ENCODE assay signal across 13 cellular contexts in genomic region chr7:151436446-151437162, GRCh38. TPM values are rescaled to one million over a fixed set of nuclear protein-coding genes. Genes with fewer than 3 reads are reported as not detected.
A peak's percentile ranks its signal among the peaks of the same experiment; 100 is the strongest.
DNase-seq lines count a peak whose midpoint lies in the region; ATAC-seq, FAIRE-seq and TF ChIP-seq lines count a peak whose summit lies in the region.
"Had no signal": no experiment of that assay in that cellular context is flagged by ENCODE, and none has a peak within 500 bp of the region (broad histone marks: within the 10 kb centered on the region; RNA-seq: fewer than 3 reads in every experiment).

No MANE protein-coding gene starts in this region.

- in situ Hi-C loops in HepG2 (cut with HindIII; ENCODE audit: extremely low pct_ligation_motif_present, low pct_unique_long_range_greater_than_20kb) = no loop called here

- CTCF ChIA-PET in HepG2 (lab: Yijun Ruan, JAX; ENCODE audit: low intra/inter-chr PET ratio, low total read pairs) = no interaction called here

- 83% methylated on average over 9 of the region's 9 CpGs for WGBS in liver
- WGBS in HepG2 (ENCODE audit: low lambda C conversion rate) = 44% methylated on average over 9 of the region's 9 CpGs
- WGBS in trophoblast cell (ENCODE audit: extremely low coverage, insufficient coverage, insufficient read length) = no CpG with 5 or more reads among the region's 9 CpGs

- H3K23ac ChIP-seq in trophoblast cell (ENCODE audit: low read length) = no peak overlapping the region

- H3K4me1 ChIP-seq in liver (ENCODE audit: control insufficient read depth in 4 of 4, insufficient read depth in 4 of 4, low read length in 3 of 4) = peaks cover 0 to 5% (median under 1%) of the 10 kb centered on the region in 4 donors
- H3K4me1 ChIP-seq in HepG2 (ENCODE audit: insufficient read depth, low read length) = no peaks in the 10 kb centered on the region
- peaks cover 28 to 33% of the 10 kb centered on the region in 2 experiments for H3K4me1 ChIP-seq in trophoblast cell (ENCODE audit: control insufficient read depth in 1 of 2, insufficient read depth in 2 of 2, low read length in 2 of 2)

- peak overlapping the region; percentile 86 for H4K91ac ChIP-seq in trophoblast cell (ENCODE audit: low read depth, low read length)

- peak overlapping the region; percentile 94 for H2BK12ac ChIP-seq in trophoblast cell (ENCODE audit: low read length)

- H4K8ac ChIP-seq in trophoblast cell (ENCODE audit: low read depth, low read length) = no peak overlapping the region

- H3K79me2 ChIP-seq in HepG2 (ENCODE audit: insufficient read depth, low read length) (no peaks in the 10 kb centered on the region), trophoblast cell (ENCODE audit: control insufficient read depth, insufficient read depth, low read length, poor library complexity) (no peaks in the 10 kb centered on the region)

- H3K18ac ChIP-seq in trophoblast cell (ENCODE audit: low read length) = peak overlapping the region; percentile 41

- peak overlapping the region; percentile 18 for H2BK5ac ChIP-seq in trophoblast cell (ENCODE audit: low read depth, low read length, poor library complexity)

- BruUV-seq in HepG2 (replicated peaks; lab: Mats Ljungman, UMichigan) = no TSS peak

- TF ChIP-seq RAD21 in liver (IDR thresholded peaks at IDR 0.05) = no peak
- no peak for TF ChIP-seq RAD21 in HepG2 (CRISPR knock-in tag; IDR thresholded peaks at IDR 0.05)

- no peak overlapping the region for H4K12ac ChIP-seq in trophoblast cell (ENCODE audit: low read depth, low read length)

- no peak overlapping the region for H3K9ac ChIP-seq in liver (ENCODE audit: low read depth in 1 of 2, low read length in 2 of 2)
- no peak overlapping the region for H3K9ac ChIP-seq in HepG2 (ENCODE audit: insufficient read depth, low read depth, low read length)
- no peak overlapping the region for H3K9ac ChIP-seq in trophoblast cell (ENCODE audit: low read length)

- H2BK120ac ChIP-seq in trophoblast cell (ENCODE audit: insufficient read depth, low read length, poor library complexity) = peak overlapping the region; percentile 37

- peaks cover 14% of the 10 kb centered on the region for H3K79me1 ChIP-seq in trophoblast cell (ENCODE audit: low read length)

- intact Hi-C loops in HepG2 (cut with micrococcal nuclease; ENCODE audit: unreplicated experiment) (no loop called here), left cardiac atrium (cut with DNase I) (no loop called here)

- H3K9me3 ChIP-seq in liver (ENCODE audit: control insufficient read depth in 4 of 4, low read length in 3 of 4) = no peaks in the 10 kb centered on the region
- no peaks in the 10 kb centered on the region for H3K9me3 ChIP-seq in HepG2 (ENCODE audit: low read length)
- peaks cover 3% of the 10 kb centered on the region for H3K9me3 ChIP-seq in trophoblast cell (ENCODE audit: insufficient read depth, low read depth, low read length)
- H3K9me3 ChIP-seq: adrenal gland, gastrocnemius medialis had no signal

- no peak overlapping the region for H2AFZ ChIP-seq in HepG2 (ENCODE audit: low read length)
- no peak overlapping the region for H2AFZ ChIP-seq in trophoblast cell (ENCODE audit: insufficient read depth, low read length, poor library complexity)

- peak overlapping the region; percentile 58 for H3K14ac ChIP-seq in trophoblast cell (ENCODE audit: low read length)

- H2AK5ac ChIP-seq in trophoblast cell (ENCODE audit: low read length) = peak overlapping the region; percentile 35

- H4K20me1 ChIP-seq in HepG2 (ENCODE audit: insufficient read depth, low read length) = no peaks in the 10 kb centered on the region

- H3K27ac ChIP-seq in liver (ENCODE audit: low read depth in 1 of 2, low read length in 2 of 2) (peak overlapping the region in 1 of 2 donors; percentile 11), HepG2 (ENCODE audit: extremely low read length, insufficient read depth, low read length) (no peak overlapping the region), trophoblast cell (ENCODE audit: low read depth, low read length) (no peak overlapping the region)
- H3K27ac ChIP-seq: gastrocnemius medialis, SK-N-MC had no signal

- ATAC-seq in HepG2 = no peak
- peak; percentile 32 to 72 for ATAC-seq in left cardiac atrium
- ATAC-seq in GM21576 (IDR thresholded peaks at IDR 0.05; ENCODE audit: unreplicated experiment) = no peak
- no peak for ATAC-seq in HG03378 (IDR thresholded peaks at IDR 0.05; ENCODE audit: unreplicated experiment)
- ATAC-seq: gastrocnemius medialis had no signal

- TF ChIP-seq CTCF in liver (IDR thresholded peaks at IDR 0.05; ENCODE audit: low read depth, low read length, missing input control) (no peak), HepG2 (CRISPR knock-in tag; IDR thresholded peaks at IDR 0.05) (no peak)

- DNase-seq in HepG2 (ENCODE audit: low spot score) (no peak), left cardiac atrium (no peak), trophoblast cell (peak; percentile 93 to 95), activated gamma-delta T cell (lab: John Stamatoyannopoulos, UW) (no peak)
- DNase-seq in activated naive CD4-positive, alpha-beta T cell treated with Interleukin-2 at 50 U/mL for 16 hours = no peak
- DNase-seq: adrenal gland had no signal

- POLR2A ChIA-PET in HepG2 (lab: Yijun Ruan, JAX) = no interaction called here

- H3K27me3 ChIP-seq in liver (ENCODE audit: control insufficient read depth in 4 of 4, insufficient read depth in 4 of 4, low read length in 3 of 4) = no peaks in the 10 kb centered on the region
- peaks cover 19 to 80% of the 10 kb centered on the region in 2 experiments for H3K27me3 ChIP-seq in HepG2 (ENCODE audit: control insufficient read depth in 1 of 2, insufficient read depth in 2 of 2, low read length in 2 of 2)
- no peaks in the 10 kb centered on the region for H3K27me3 ChIP-seq in trophoblast cell (ENCODE audit: insufficient read depth, low read length)

- TF ChIP-seq POLR2A in HepG2 (IDR thresholded peaks at IDR 0.05; ENCODE audit: insufficient read depth in 1 of 2, low read depth in 2 of 2, low read length in 2 of 2) = no peak

- H3K4ac ChIP-seq in trophoblast cell (ENCODE audit: low read depth, low read length) = peak overlapping the region; percentile 43

- H3K36me3 ChIP-seq in liver (ENCODE audit: control insufficient read depth in 4 of 4, insufficient read depth in 3 of 4, low read depth in 1 of 4, low read length in 3 of 4) = no peaks in the 10 kb centered on the region
- no peaks in the 10 kb centered on the region for H3K36me3 ChIP-seq in HepG2 (replicated peaks in 1 of 2; ENCODE audit: control insufficient read depth in 1 of 2, insufficient read depth in 2 of 2, low read length in 2 of 2)
- no peaks in the 10 kb centered on the region for H3K36me3 ChIP-seq in trophoblast cell (ENCODE audit: control insufficient read depth in 1 of 2, insufficient read depth in 2 of 2, low read length in 2 of 2)
- H3K36me3 ChIP-seq: adrenal gland, gastrocnemius medialis had no signal

- no peak overlapping the region for H3K4me2 ChIP-seq in HepG2 (ENCODE audit: low read depth, low read length)
- H3K4me2 ChIP-seq in trophoblast cell (ENCODE audit: low read length) = peak overlapping the region; percentile 38

- no peak for FAIRE-seq in HepG2 (lab: Jason Lieb, UNC)
- FAIRE-seq: D721Med had no signal

- H3K4me3 ChIP-seq in liver (ENCODE audit: low read depth in 1 of 3, low read length in 3 of 3) (no peak overlapping the region), HepG2 (replicated peaks in 1 of 3; ENCODE audit: insufficient read depth in 1 of 3, low read depth in 2 of 3, low read length in 3 of 3) (no peak overlapping the region), trophoblast cell (ENCODE audit: low read depth, low read length) (no peak overlapping the region)
- H3K4me3 ChIP-seq: adrenal gland, gastrocnemius medialis, SK-N-MC had no signal

- TF ChIP-seq EP300 in HepG2 (IDR thresholded peaks at IDR 0.05; ENCODE audit: low read depth in 2 of 2, low read length in 2 of 2) (no peak), HepG2 (CRISPR knock-in tag; IDR thresholded peaks at IDR 0.05; ENCODE audit: borderline replicate concordance) (no peak)

RNA-seq across cellular contexts. Expression of gene CRYGN, which starts 3.3 kb away (rescaled TPM):
- total RNA-seq in liver (under 1 TPM in 1 of 2 donors, not detected in 1; under 0.01 TPM), HepG2 (2016; rRNA removed; fragmentation: Illumina TruSeq; extraction: Trizol) (not detected in 2 replicates), left cardiac atrium (under 1 TPM; 0.24 to 0.53 TPM)
- polyA plus RNA-seq in liver (under 1 TPM in 1 of 2 donors, not detected in 1; 0.02 TPM), HepG2 (2011; rRNA removed) (0.11 TPM in 1 of 2 replicates, not detected in the other)
- total RNA-seq in HepG2 (2016; cell fraction: cytosol; rRNA removed; fragmentation: Illumina TruSeq; extraction: Trizol; ENCODE audit: low read depth) = not detected in 2 replicates
- total RNA-seq in HepG2 (2016; cell fraction: insoluble cytoplasmic fraction; rRNA removed; fragmentation: Illumina TruSeq; extraction: Trizol) = not detected in 2 replicates
- not detected in 2 replicates for total RNA-seq in HepG2 (2016; cell fraction: membrane; rRNA removed; fragmentation: Illumina TruSeq; extraction: Trizol)
- not detected in 2 replicates for total RNA-seq in HepG2 (2016; cell fraction: nucleus; rRNA removed; fragmentation: Illumina TruSeq; extraction: Trizol)
- polyA plus RNA-seq in HepG2 (2011; cell fraction: cytosol; rRNA removed) = not detected in 2 replicates
- polyA plus RNA-seq in HepG2 (2011; cell fraction: nucleus; rRNA removed) = 0.14 and 0.18 TPM in 2 replicates
- not detected in 2 replicates for polyA plus RNA-seq in HepG2 (2012)
- not detected in 2 replicates for polyA plus RNA-seq in HepG2 (2016; cell fraction: cytosol; fragmentation: Illumina TruSeq; extraction: Trizol; ENCODE audit: low read depth)
- polyA plus RNA-seq in HepG2 (2016; cell fraction: insoluble cytoplasmic fraction; fragmentation: Illumina TruSeq; extraction: Trizol; ENCODE audit: low read depth) = not detected in 2 replicates
- not detected in 2 replicates for polyA plus RNA-seq in HepG2 (2016; cell fraction: membrane; fragmentation: Illumina TruSeq; extraction: Trizol; ENCODE audit: low read depth)
- not detected in 2 replicates for polyA plus RNA-seq in HepG2 (2016; cell fraction: nucleus; fragmentation: Illumina TruSeq; extraction: Trizol; ENCODE audit: insufficient read depth, low read depth)
- polyA minus RNA-seq in HepG2 (2011; rRNA and poly(A)+ RNA removed; ENCODE audit: low replicate concordance) = 0.07 TPM in 1 of 2 replicates, not detected in the other
- not detected in 2 replicates for polyA minus RNA-seq in HepG2 (2011; cell fraction: cytosol; rRNA and poly(A)+ RNA removed)
- not detected in 2 replicates for polyA minus RNA-seq in HepG2 (2011; cell fraction: nucleus; rRNA and poly(A)+ RNA removed)
- 0.16 and 0.26 TPM in 2 replicates for polyA plus RNA-seq in trophoblast cell (2013)
- total RNA-seq: gastrocnemius medialis had no signal

RNA-seq across cellular contexts. Expression of gene WDR86, which starts 26.8 kb away (rescaled TPM):
- total RNA-seq in liver (1 to 10 TPM in 1 of 2 donors, under 1 TPM in 1; 0.75 to 4.9 TPM), HepG2 (2016; rRNA removed; fragmentation: Illumina TruSeq; extraction: Trizol) (0.11 TPM in 1 of 2 replicates, not detected in the other), left cardiac atrium (under 1 TPM; 0.71 to 0.84 TPM)
- polyA plus RNA-seq in liver (under 1 TPM; 0.35 to 0.78 TPM), HepG2 (2011; rRNA removed) (2.9 and 4.3 TPM in 2 replicates)
- total RNA-seq in HepG2 (2016; cell fraction: cytosol; rRNA removed; fragmentation: Illumina TruSeq; extraction: Trizol; ENCODE audit: low read depth) = not detected in 2 replicates
- not detected in 2 replicates for total RNA-seq in HepG2 (2016; cell fraction: insoluble cytoplasmic fraction; rRNA removed; fragmentation: Illumina TruSeq; extraction: Trizol)
- 0.24 TPM in 1 of 2 replicates, not detected in the other for total RNA-seq in HepG2 (2016; cell fraction: membrane; rRNA removed; fragmentation: Illumina TruSeq; extraction: Trizol)
- total RNA-seq in HepG2 (2016; cell fraction: nucleus; rRNA removed; fragmentation: Illumina TruSeq; extraction: Trizol) = 0.50 TPM in 1 of 2 replicates, not detected in the other
- polyA plus RNA-seq in HepG2 (2011; cell fraction: cytosol; rRNA removed) = 1.2 and 2.5 TPM in 2 replicates
- polyA plus RNA-seq in HepG2 (2011; cell fraction: nucleus; rRNA removed) = 22.1 and 28.5 TPM in 2 replicates
- polyA plus RNA-seq in HepG2 (2012) = 1.7 and 1.9 TPM in 2 replicates
- 0.14 TPM in 1 of 2 replicates, not detected in the other for polyA plus RNA-seq in HepG2 (2016; cell fraction: cytosol; fragmentation: Illumina TruSeq; extraction: Trizol; ENCODE audit: low read depth)
- not detected in 2 replicates for polyA plus RNA-seq in HepG2 (2016; cell fraction: insoluble cytoplasmic fraction; fragmentation: Illumina TruSeq; extraction: Trizol; ENCODE audit: low read depth)
- 0.15 and 0.16 TPM in 2 replicates for polyA plus RNA-seq in HepG2 (2016; cell fraction: membrane; fragmentation: Illumina TruSeq; extraction: Trizol; ENCODE audit: low read depth)
- polyA plus RNA-seq in HepG2 (2016; cell fraction: nucleus; fragmentation: Illumina TruSeq; extraction: Trizol; ENCODE audit: insufficient read depth, low read depth) = 0.61 TPM in 1 of 2 replicates, not detected in the other
- 3.2 TPM in 1 of 2 replicates, not detected in the other for polyA minus RNA-seq in HepG2 (2011; rRNA and poly(A)+ RNA removed; ENCODE audit: low replicate concordance)
- polyA minus RNA-seq in HepG2 (2011; cell fraction: cytosol; rRNA and poly(A)+ RNA removed) = 0.59 and 1.6 TPM in 2 replicates
- 5.0 TPM in 2 replicates for polyA minus RNA-seq in HepG2 (2011; cell fraction: nucleus; rRNA and poly(A)+ RNA removed)
- 6.0 and 7.3 TPM in 2 replicates for polyA plus RNA-seq in trophoblast cell (2013)
- total RNA-seq: myocyte had no signal

Comparison
In these comparisons a context has a peak if more than half of its experiments do, and no peak if none do; other contexts are left out.
1. ATAC-seq: peak in left cardiac atrium (2 of 2); none in HepG2 (single experiment), GM21576 (single experiment) and HG03378 (single experiment).
2. DNase-seq: peak in trophoblast cell (2 of 2); none in HepG2 (single experiment), left cardiac atrium (single experiment), activated naive CD4-positive, alpha-beta T cell treated with Interleukin-2 at 50 U/mL for 16 hours (single experiment) and activated gamma-delta T cell (single experiment).